In the genomic region with DNA sequence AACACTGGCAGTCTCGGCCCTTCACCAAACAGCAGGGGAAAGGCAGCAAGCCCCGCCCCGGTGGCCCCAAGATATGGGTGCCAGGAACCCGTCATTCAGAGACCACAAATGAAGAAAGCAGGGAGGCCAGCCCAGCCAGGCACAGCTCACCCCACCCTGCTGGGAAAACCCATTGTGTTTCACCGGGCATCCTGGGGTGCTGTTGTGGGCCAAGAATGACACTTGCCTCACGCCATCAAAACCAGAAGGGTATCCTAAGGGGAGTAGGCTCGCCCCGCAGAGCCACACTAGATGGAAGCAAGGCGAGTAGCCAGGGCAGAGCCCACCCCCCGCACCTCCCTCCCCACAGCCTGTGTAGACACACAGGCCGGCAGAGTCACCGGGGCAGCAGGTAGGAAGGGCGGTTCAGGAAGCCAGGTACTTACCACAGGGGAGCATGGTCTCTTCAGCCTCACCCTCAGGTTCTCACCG, we compare ENCODE assay signal across 14 cellular contexts.
A peak's percentile ranks its signal among the peaks of the same experiment; 100 is the strongest.
DNase-seq lines count a peak whose midpoint lies in the region; ATAC-seq and TF ChIP-seq lines count a peak whose summit lies in the region.
"Had no signal": no experiment of that assay in that cellular context is flagged by ENCODE, and none has a peak within 500 bp of the region (broad histone marks: within the 10 kb centered on the region; RNA-seq: fewer than 3 reads in every experiment).

No MANE protein-coding gene starts in this region.

- H3K9ac ChIP-seq in Karpas-422 (ENCODE audit: low read length): peak overlapping the region; percentile 64; the same call in 1 of the 2 replicates
- no peak overlapping the region for H3K9ac ChIP-seq in mesenchymal stem cell (ENCODE audit: low read length)

- no peak overlapping the region for H3K27ac ChIP-seq in Karpas-422 (ENCODE audit: low read length)
- H3K27ac ChIP-seq in mesenchymal stem cell (ENCODE audit: low read length, poor library complexity, severe bottlenecking): no peak overlapping the region
- H3K27ac ChIP-seq: hepatocyte had no signal

- ATAC-seq in GM18498 (IDR thresholded peaks at IDR 0.05; ENCODE audit: unreplicated experiment) (peak; percentile 42), GM21447 (IDR thresholded peaks at IDR 0.05; ENCODE audit: unreplicated experiment) (peak; percentile 51)
- ATAC-seq in naive thymus-derived CD8-positive, alpha-beta T cell: no peak

- no peak overlapping the region for H3K14ac ChIP-seq in mesenchymal stem cell (ENCODE audit: low read length in 2 of 2)

- H2AK5ac ChIP-seq in mesenchymal stem cell (ENCODE audit: low read length, severe bottlenecking): no peak overlapping the region

- no peak overlapping the region for H2BK15ac ChIP-seq in mesenchymal stem cell (ENCODE audit: low read depth, poor library complexity, severe bottlenecking)

- no peaks in the 10 kb centered on the region for H3K79me2 ChIP-seq in Karpas-422 (ENCODE audit: low read length)
- H3K79me2 ChIP-seq: hepatocyte had no signal

- H3K4ac ChIP-seq in mesenchymal stem cell (ENCODE audit: low read depth in 1 of 2, low read length in 2 of 2): no peak overlapping the region

- H3K4me1 Mint-ChIP-seq in naive thymus-derived CD8-positive, alpha-beta T cell: peaks cover 0 to 10% (median 5%) of the 10 kb centered on the region in 4 donors

- no peak overlapping the region for H2BK120ac ChIP-seq in mesenchymal stem cell (ENCODE audit: low read depth, low read length)

- H3K27me3 Mint-ChIP-seq in naive thymus-derived CD8-positive, alpha-beta T cell: peaks cover 6 to 38% (median 33%) of the 10 kb centered on the region in 5 donors

- no peak overlapping the region for H2BK5ac ChIP-seq in mesenchymal stem cell (ENCODE audit: low read depth, low read length, poor library complexity, severe bottlenecking)

- WGBS in mesenchymal stem cell: 72% methylated on average over 14 of the region's 14 CpGs

- H3K36me3 ChIP-seq in Karpas-422 (ENCODE audit: insufficient read depth, low read length): no peaks in the 10 kb centered on the region
- H3K36me3 ChIP-seq in mesenchymal stem cell (ENCODE audit: control insufficient read depth in 1 of 2, insufficient read depth in 2 of 2, low read depth in 1 of 2, low read length in 2 of 2): no peaks in the 10 kb centered on the region

- H3K36me3 Mint-ChIP-seq in naive thymus-derived CD8-positive, alpha-beta T cell: no peaks in the 10 kb centered on the region
- H3K36me3 Mint-ChIP-seq: type B pancreatic cell had no signal

- H3K4me1 ChIP-seq in Karpas-422 (ENCODE audit: low read length) (peaks cover 25% of the 10 kb centered on the region), mesenchymal stem cell (ENCODE audit: control insufficient read depth, insufficient read depth, low read depth, low read length) (peaks cover 7% of the 10 kb centered on the region)

- no peak overlapping the region for H4K8ac ChIP-seq in mesenchymal stem cell (ENCODE audit: low read length)

- peak overlapping the region; percentile 62; the same call in 1 of the 2 replicates for H3K4me3 ChIP-seq in Karpas-422 (ENCODE audit: low read length)
- H3K4me3 ChIP-seq in mesenchymal stem cell (ENCODE audit: insufficient read depth in 1 of 2, low read depth in 1 of 2, low read length in 2 of 2): no peak overlapping the region
- H3K4me3 ChIP-seq: hepatocyte had no signal

- no peaks in the 10 kb centered on the region for H3K9me2 ChIP-seq in Karpas-422 (replicated peaks; ENCODE audit: insufficient read depth, low read length)

- H2AFZ ChIP-seq in Karpas-422 (ENCODE audit: low read length) (peak overlapping the region; percentile 77), mesenchymal stem cell (ENCODE audit: low read depth, low read length) (no peak overlapping the region)

- POLR2A ChIA-PET in naive thymus-derived CD8-positive, alpha-beta T cell (lab: Charles Lee): no interaction called here

- peak overlapping the region; percentile 81 for H3K4me2 ChIP-seq in Karpas-422 (ENCODE audit: low read depth, low read length, poor library complexity, severe bottlenecking)
- no peak overlapping the region for H3K4me2 ChIP-seq in mesenchymal stem cell (ENCODE audit: low read length, poor library complexity, severe bottlenecking)

- no peaks in the 10 kb centered on the region for H3K27me3 ChIP-seq in Karpas-422 (ENCODE audit: low read length)
- H3K27me3 ChIP-seq in mesenchymal stem cell (ENCODE audit: control insufficient read depth in 1 of 2, insufficient read depth in 1 of 2, low read length in 2 of 2): no peaks in the 10 kb centered on the region

- H3K27ac Mint-ChIP-seq in naive thymus-derived CD8-positive, alpha-beta T cell: no peak overlapping the region
- H3K27ac Mint-ChIP-seq: type B pancreatic cell had no signal

- no peaks in the 10 kb centered on the region for H3K9me3 Mint-ChIP-seq in naive thymus-derived CD8-positive, alpha-beta T cell
- H3K9me3 Mint-ChIP-seq: type B pancreatic cell had no signal

- TF ChIP-seq CTCF in GM10266 (IDR thresholded peaks at IDR 0.05; ENCODE audit: control insufficient read depth, insufficient read depth, low read depth, missing control alignments): no peak

- no peak overlapping the region for H3K23ac ChIP-seq in mesenchymal stem cell (ENCODE audit: low read length in 2 of 2)

- no peaks in the 10 kb centered on the region for H3K79me1 ChIP-seq in mesenchymal stem cell (replicated peaks; ENCODE audit: low read length, poor library complexity, severe bottlenecking)

- DNase-seq in Karpas-422: no peak
- no peak for DNase-seq in mesenchymal stem cell
- no peak for DNase-seq in AG08395 (ENCODE audit: low spot score)
- no peak for DNase-seq in GM10266 (ENCODE audit: extremely low spot score)
- no peak for DNase-seq in naive thymus-derived CD8-positive, alpha-beta T cell
- no peak for DNase-seq in NCI-H446 (lab: John Stamatoyannopoulos, UW)
- DNase-seq: activated CD4-positive, alpha-beta T cell treated with anti-CD3 and anti-CD28 coated beads, Interleukin-2, amount 50 U/mL, for 1 hour; amygdala; NCI-H1048; right cardiac atrium had no signal

- H3K18ac ChIP-seq in mesenchymal stem cell (ENCODE audit: low read depth in 1 of 2, low read length in 2 of 2): no peak overlapping the region

- no peak overlapping the region for H2BK12ac ChIP-seq in mesenchymal stem cell (ENCODE audit: low read length in 2 of 2)

- peak overlapping the region; percentile 40 for H4K91ac ChIP-seq in mesenchymal stem cell (ENCODE audit: low read length)

- H3K4me3 Mint-ChIP-seq in naive thymus-derived CD8-positive, alpha-beta T cell: peak overlapping the region in 2 of 10 donors; percentile 38 to 54

- no peaks in the 10 kb centered on the region for H3K9me3 ChIP-seq in Karpas-422 (ENCODE audit: low read length)
- no peaks in the 10 kb centered on the region for H3K9me3 ChIP-seq in mesenchymal stem cell (ENCODE audit: control insufficient read depth, low read length)

- H4K20me1 ChIP-seq in Karpas-422 (ENCODE audit: insufficient read depth, low read depth, low read length): no peaks in the 10 kb centered on the region

Comparison
In these comparisons a context has a peak if more than half of its experiments do, and no peak if none do; other contexts are left out.
1. ATAC-seq: peak in GM18498 (single experiment) and GM21447 (single experiment); none in naive thymus-derived CD8-positive, alpha-beta T cell (0 of 2).